In genomic region chr10:6669269-6669859, GRCh38 we compare ENCODE assay signal across 8 cellular contexts.
DNase-seq lines count a peak whose midpoint lies in the region; ATAC-seq and TF ChIP-seq lines count a peak whose summit lies in the region.

No MANE protein-coding gene starts in this region.

- H2AFZ ChIP-seq in HCT116 (ENCODE audit: low read depth, low read length, poor library complexity, severe bottlenecking) = no peak overlapping the region
- no peak overlapping the region for H2AFZ ChIP-seq in SK-N-SH (ENCODE audit: low read depth)

- TF ChIP-seq RAD21 in HCT116 (IDR thresholded peaks at IDR 0.05; ENCODE audit: low read depth) = peak; percentile 68
- TF ChIP-seq RAD21 in SK-N-SH (IDR thresholded peaks at IDR 0.05; ENCODE audit: low read length) = peak; percentile 73

- H3F3A ChIP-seq in SK-N-SH (replicated peaks; ENCODE audit: insufficient read depth) = no peaks in the 10 kb centered on the region

- H3K4me2 ChIP-seq in HCT116 (ENCODE audit: low read length) (no peak overlapping the region), SK-N-SH (no peak overlapping the region)

- H3K79me2 ChIP-seq in HCT116 (ENCODE audit: insufficient read depth, low read length) (no peaks in the 10 kb centered on the region), SK-N-SH (ENCODE audit: insufficient read depth) (no peaks in the 10 kb centered on the region)

- H3K9me3 ChIP-seq in HCT116 (ENCODE audit: control insufficient read depth in 1 of 2, insufficient read depth in 1 of 2, low read depth in 1 of 2, low read length in 2 of 2) (no peaks in the 10 kb centered on the region), SK-N-SH (no peaks in the 10 kb centered on the region)

- H3K9ac ChIP-seq in HCT116 (ENCODE audit: low read length) (no peak overlapping the region), SK-N-SH (no peak overlapping the region)

- no peak overlapping the region for H3K27ac ChIP-seq in HCT116 (ENCODE audit: low read depth, low read length)
- no peak overlapping the region for H3K27ac ChIP-seq in SK-N-SH (ENCODE audit: low read depth in 2 of 2, low read length in 1 of 2)

- H3K36me3 ChIP-seq in HCT116 (ENCODE audit: control insufficient read depth in 1 of 2, insufficient read depth in 2 of 2, low read length in 2 of 2) (no peaks in the 10 kb centered on the region), SK-N-SH (replicated peaks in 1 of 2; ENCODE audit: control insufficient read depth in 1 of 2, insufficient read depth in 2 of 2, low read length in 1 of 2) (no peaks in the 10 kb centered on the region)

- peaks cover 60% of the 10 kb centered on the region for H3K27me3 ChIP-seq in HCT116 (ENCODE audit: insufficient read depth, low read length)
- no peaks in the 10 kb centered on the region; the same call in 1 of the 2 replicates for H3K27me3 ChIP-seq in SK-N-SH (ENCODE audit: insufficient read depth)

- no peaks in the 10 kb centered on the region for H4K20me1 ChIP-seq in HCT116 (ENCODE audit: insufficient read depth)
- H4K20me1 ChIP-seq in SK-N-SH (ENCODE audit: insufficient read depth) = no peaks in the 10 kb centered on the region

- no peak overlapping the region for H3K4me3 ChIP-seq in HCT116 (replicated peaks in 1 of 2; ENCODE audit: low read depth in 1 of 2, low read length in 2 of 2)
- H3K4me3 ChIP-seq in SK-N-SH (ENCODE audit: low read depth in 2 of 2, low read length in 1 of 2) = no peak overlapping the region
- no peak overlapping the region for H3K4me3 ChIP-seq in fibroblast of pulmonary artery (replicated peaks; ENCODE audit: low read depth, low read length)
- no peak overlapping the region for H3K4me3 ChIP-seq in retinal pigment epithelial cell (ENCODE audit: low read length)

- 13% methylated on average over 5 of the region's 5 CpGs for WGBS in SK-N-SH (ENCODE audit: low lambda C conversion rate)

- peak; percentile 50 to 67 (median 60); a peak in 5 of 6 replicates for TF ChIP-seq CTCF in HCT116 (IDR thresholded peaks at IDR 0.05 in 2 of 3, conservative IDR thresholded peaks at IDR 0.05 in 1 of 3; ENCODE audit: borderline replicate concordance in 1 of 3, insufficient read depth in 1 of 3, low read depth in 2 of 3, low read length in 2 of 3)
- TF ChIP-seq CTCF in SK-N-SH (IDR thresholded peaks at IDR 0.05) = peak; percentile 73
- peak; percentile 80 for TF ChIP-seq CTCF in fibroblast of pulmonary artery (IDR thresholded peaks at IDR 0.05; ENCODE audit: low read length, missing control alignments)
- TF ChIP-seq CTCF in retinal pigment epithelial cell (conservative IDR thresholded peaks at IDR 0.05; ENCODE audit: low read depth, low read length) = peak; percentile 76

- H3K9me2 ChIP-seq in HCT116 (ENCODE audit: insufficient read depth) (no peaks in the 10 kb centered on the region), SK-N-SH (no peaks in the 10 kb centered on the region)

- intact Hi-C loops in HCT116 (cut with micrococcal nuclease) = loop anchor here (1.0 to 5.0 kb wide), 3 partner anchors 87 to 748 kb away; partner anchors contain the start of gene PRKCQ

- BruUV-seq in HCT116 (replicated peaks; lab: Mats Ljungman, UMichigan) = no TSS peak

- TF ChIP-seq POLR2A in HCT116 (IDR thresholded peaks at IDR 0.05; ENCODE audit: borderline replicate concordance, extremely low read depth, insufficient read depth, insufficient read length) = no peak

- no peak for TF ChIP-seq EP300 in SK-N-SH (IDR thresholded peaks at IDR 0.05; ENCODE audit: borderline replicate concordance in 1 of 2, low read depth in 1 of 2, low read length in 1 of 2)

- CTCF ChIA-PET in HCT116 (lab: Charles Lee) (interaction anchor here (1.0 to 1.4 kb wide), 2 partner anchors 9 to 58 kb away, joined by 3 to 5 read pairs; no protein-coding TSS in a partner anchor), SK-N-SH (lab: Yijun Ruan, JAX) (interaction anchor here (0.6 to 2.5 kb wide), 18 partner anchors 8 to 859 kb away, joined by 3 to 9 read pairs (median 4); no protein-coding TSS in a partner anchor)

- RAD21 ChIA-PET in HCT116 (lab: Charles Lee; ENCODE audit: low non-redundant PET in 1 of 2, low total read pairs in 2 of 2, uncharacterized antibody in 2 of 2, unreplicated experiment in 2 of 2) = no interaction called here

- H3K4me1 ChIP-seq in HCT116 (ENCODE audit: control insufficient read depth in 1 of 2, insufficient read depth in 2 of 2, low read length in 2 of 2) (no peaks in the 10 kb centered on the region), SK-N-SH (ENCODE audit: control insufficient read depth in 1 of 2, insufficient read depth in 2 of 2, low read depth in 1 of 2, low read length in 1 of 2) (no peaks in the 10 kb centered on the region; a peak in 1 of 4 replicates)

- ATAC-seq in HCT116 = peak; percentile 72
- no peak for ATAC-seq in GM18517 (IDR thresholded peaks at IDR 0.05; ENCODE audit: unreplicated experiment)

- DNase-seq in COLO829 (ENCODE audit: low spot score) (peak; percentile 16), HCT116 (ENCODE audit: low read depth, low spot score) (peak; percentile 44), SK-N-SH (peak; percentile 28), fibroblast of pulmonary artery (ENCODE audit: low read depth) (peak; percentile 80), retinal pigment epithelial cell (ENCODE audit: low read depth) (no peak), NCI-H2227 treated with DMSO at 0.1 percent for 48 hours (lab: John Stamatoyannopoulos, UW) (no peak), mesenteric fat pad (ENCODE audit: low spot score) (no peak)

- POLR2A ChIA-PET in HCT116 (lab: Charles Lee) = no interaction called here
- POLR2A ChIA-PET in SK-N-SH (lab: Yijun Ruan, JAX) = no interaction called here

TF ChIP-seq in HCT116, 20 proteins besides CTCF, POLR2A, EP300 and RAD21:
- TF ChIP-seq FOSL1 (IDR thresholded peaks at IDR 0.05; ENCODE audit: low read depth) (no peak), EGR1 (IDR thresholded peaks at IDR 0.05; ENCODE audit: low read depth) (no peak), JUND (IDR thresholded peaks at IDR 0.05) (no peak), TCF7L2 (IDR thresholded peaks at IDR 0.05; ENCODE audit: borderline replicate concordance, extremely low read depth, insufficient read depth, insufficient read length) (no peak), POLR2AphosphoS5 (IDR thresholded peaks at IDR 0.05; ENCODE audit: low read depth, low read length) (no peak), SIN3A (IDR thresholded peaks at IDR 0.05; ENCODE audit: low read depth) (no peak)

TF ChIP-seq in SK-N-SH, 30 proteins besides CTCF, POLR2A, EP300 and RAD21:
- TF ChIP-seq GATA2 (CRISPR knock-in tag; IDR thresholded peaks at IDR 0.05) = no peak
- TF ChIP-seq SMC3 (IDR thresholded peaks at IDR 0.05; ENCODE audit: low read depth, low read length) = peak; percentile 55
- no peak for TF ChIP-seq USF2 (IDR thresholded peaks at IDR 0.05; ENCODE audit: borderline replicate concordance, low read depth, low read length)

Comparison
In these comparisons a context has a peak if more than half of its experiments do, and no peak if none do; other contexts are left out.
1. DNase-seq: peak in COLO829 (single experiment), HCT116 (single experiment), SK-N-SH (single experiment) and fibroblast of pulmonary artery (single experiment); none in retinal pigment epithelial cell (single experiment), NCI-H2227 treated with DMSO at 0.1 percent for 48 hours (single experiment) and mesenteric fat pad (single experiment).
2. Peak in every context shown above with its lines, with median percentiles within 50 percentile points of each other: CTCF ChIP-seq.